Comparison of ENCODE assay signal across 13 cellular contexts in the genomic region with DNA sequence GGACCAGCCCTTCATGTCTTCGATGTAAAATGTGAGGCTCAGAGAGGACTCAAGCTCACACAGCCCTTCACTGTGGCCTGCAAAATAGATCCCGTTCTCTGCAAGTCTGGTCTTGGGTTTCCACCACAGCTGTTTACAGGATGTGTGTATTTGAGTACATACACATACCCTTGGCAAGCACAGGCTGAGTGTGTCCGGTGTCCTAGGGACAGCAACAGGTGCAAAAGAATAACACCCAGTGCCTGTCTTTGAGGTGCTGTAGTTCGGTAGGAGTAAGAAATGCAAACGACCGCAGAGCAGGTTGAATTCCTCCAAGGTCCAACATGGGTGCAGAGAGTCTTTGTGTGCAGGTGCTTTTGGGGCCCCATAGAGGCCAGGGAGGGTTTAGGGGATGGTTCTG. TPM values are rescaled to one million over a fixed set of nuclear protein-coding genes. Genes with fewer than 3 reads are reported as not detected.
"Had no signal": no experiment of that assay in that cellular context is flagged by ENCODE, and none has a peak within 500 bp of the region (broad histone marks: within the 10 kb centered on the region; RNA-seq: fewer than 3 reads in every experiment).

No MANE protein-coding gene starts in this region.

RNA-seq across cellular contexts. Expression of gene EVPLL, which starts 44.9 kb away (rescaled TPM):
- total RNA-seq: hepatocyte, left cardiac atrium, left ventricle myocardium inferior, left ventricle myocardium superior, lung microvascular endothelial cell, mesothelial cell of epicardium, mononuclear cell, myocyte had no signal
- polyA plus RNA-seq: hepatocyte, immature natural killer cell, mammary epithelial cell had no signal

RNA-seq across cellular contexts. Expression of gene LGALS9C, which starts 54.1 kb away (rescaled TPM):
- total RNA-seq: hepatocyte, kidney, kidney epithelial cell, left cardiac atrium, left ventricle myocardium inferior, left ventricle myocardium superior, lung microvascular endothelial cell, mesenteric fat pad, mesothelial cell of epicardium, myocyte had no signal
- polyA plus RNA-seq: hepatocyte, mammary epithelial cell had no signal
